Comparison of ENCODE assay signal across 8 cellular contexts in the genomic region with DNA sequence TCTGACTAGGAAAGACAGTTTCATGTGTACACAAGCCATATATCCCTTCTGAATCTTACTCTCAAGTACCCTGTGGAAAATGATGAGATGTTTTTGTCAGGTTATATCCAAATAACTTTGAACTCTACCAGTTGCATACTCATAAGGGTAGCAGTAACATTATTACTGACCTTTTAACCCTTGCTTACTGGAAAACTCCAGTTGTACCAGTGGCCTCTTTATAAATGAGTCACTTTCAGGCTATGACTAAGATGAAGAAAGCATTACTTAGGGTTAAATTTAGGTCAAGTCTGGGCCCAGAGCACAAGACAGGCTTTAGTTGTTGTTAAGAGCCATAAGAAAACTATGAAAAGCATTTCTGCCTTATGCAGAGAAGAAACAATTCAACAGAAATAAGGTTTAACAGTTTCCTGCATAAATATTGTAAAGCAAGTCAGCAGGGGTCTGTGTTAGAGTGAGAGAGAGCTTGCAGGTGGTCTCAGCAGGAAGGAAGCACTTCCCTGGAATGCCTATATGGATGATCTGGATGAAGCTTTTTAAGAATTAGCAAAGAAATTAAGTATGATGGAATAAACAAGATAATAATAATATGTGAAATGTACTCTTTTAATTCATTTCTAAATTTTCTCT.
DNase-seq lines count a peak whose midpoint lies in the region; ATAC-seq and TF ChIP-seq lines count a peak whose summit lies in the region.

No MANE protein-coding gene starts in this region.

- in situ Hi-C loops in GM13976 (cut with MboI; ENCODE audit: low sequenced_read_pairs, unreplicated experiment), result loop anchor here (5.0 to 10.0 kb wide), 3 partner anchors 128 to 350 kb away; a partner anchor contains a TSS

- H3K9me3 ChIP-seq in HUES48 (ENCODE audit: control insufficient read depth, insufficient read depth, low read length) (no peaks in the 10 kb centered on the region), trophoblast cell (ENCODE audit: insufficient read depth, low read depth, low read length) (no peaks in the 10 kb centered on the region), gastroesophageal sphincter (no peaks in the 10 kb centered on the region)

- H2BK12ac ChIP-seq in trophoblast cell (ENCODE audit: low read length), result no peak overlapping the region

- ATAC-seq in GM21723 (IDR thresholded peaks at IDR 0.05; ENCODE audit: unreplicated experiment) (peak; percentile 99), gastroesophageal sphincter (no peak)

- H3K27ac Mint-ChIP-seq in activated naive CD4-positive, alpha-beta T cell treated with anti-CD3 and anti-CD28 coated beads, Interleukin-2, amount 10 ng/mL, durations not matched to agents 7 days and 5 days, result peak overlapping the region; percentile 87

- peaks cover 48% of the 10 kb centered on the region for H3K4me1 Mint-ChIP-seq in activated naive CD4-positive, alpha-beta T cell treated with anti-CD3 and anti-CD28 coated beads, Interleukin-2, amount 10 ng/mL, durations not matched to agents 7 days and 5 days

- no peak overlapping the region for H4K12ac ChIP-seq in trophoblast cell (ENCODE audit: low read depth, low read length)

- 0 out of 2 replicates have a peak overlapping the region, but pooled peaks have one; percentile 5 for H3K4me3 ChIP-seq in HUES48 (ENCODE audit: low read depth, low read length)
- no peak overlapping the region for H3K4me3 ChIP-seq in trophoblast cell (ENCODE audit: low read depth, low read length)
- no peak overlapping the region for H3K4me3 ChIP-seq in gastroesophageal sphincter

- TF ChIP-seq EP300 in gastroesophageal sphincter (IDR thresholded peaks at IDR 0.05), result no peak

- peak overlapping the region; percentile 36 for H3K4me2 ChIP-seq in trophoblast cell (ENCODE audit: low read length)

- no peak overlapping the region for H3K4ac ChIP-seq in trophoblast cell (ENCODE audit: low read depth, low read length)

- H3K4me3 Mint-ChIP-seq in activated naive CD4-positive, alpha-beta T cell treated with anti-CD3 and anti-CD28 coated beads, Interleukin-2, amount 10 ng/mL, durations not matched to agents 7 days and 5 days, result peak overlapping the region; percentile 5

- H2AFZ ChIP-seq in trophoblast cell (ENCODE audit: insufficient read depth, low read length, poor library complexity), result no peak overlapping the region

- no peak overlapping the region for H2AK5ac ChIP-seq in trophoblast cell (ENCODE audit: low read length)

- H2BK5ac ChIP-seq in trophoblast cell (ENCODE audit: low read depth, low read length, poor library complexity), result no peak overlapping the region

- H3K4me1 ChIP-seq in HUES48 (ENCODE audit: control insufficient read depth, insufficient read depth, low read length) (peaks cover 29% of the 10 kb centered on the region), trophoblast cell (ENCODE audit: control insufficient read depth in 1 of 2, insufficient read depth in 2 of 2, low read length in 2 of 2) (no peaks in the 10 kb centered on the region), gastroesophageal sphincter (no peaks in the 10 kb centered on the region)

- peaks cover 6% of the 10 kb centered on the region for H3K27me3 Mint-ChIP-seq in activated naive CD4-positive, alpha-beta T cell treated with anti-CD3 and anti-CD28 coated beads, Interleukin-2, amount 10 ng/mL, durations not matched to agents 7 days and 5 days

- H3K9ac ChIP-seq in HUES48 (ENCODE audit: low read depth, low read length) (no peak overlapping the region), trophoblast cell (ENCODE audit: low read length) (no peak overlapping the region)

- no peak overlapping the region for H3K18ac ChIP-seq in trophoblast cell (ENCODE audit: low read length)

- TF ChIP-seq CTCF in GM13976 (IDR thresholded peaks at IDR 0.05; ENCODE audit: borderline replicate concordance, control extremely low read depth, extremely low read depth, insufficient read depth, missing control alignments), result no peak
- TF ChIP-seq CTCF in gastroesophageal sphincter (IDR thresholded peaks at IDR 0.05), result no peak

- peaks cover 5% of the 10 kb centered on the region for H3K9me3 Mint-ChIP-seq in activated naive CD4-positive, alpha-beta T cell treated with anti-CD3 and anti-CD28 coated beads, Interleukin-2, amount 10 ng/mL, durations not matched to agents 7 days and 5 days

- peaks cover 18% of the 10 kb centered on the region for H3K36me3 Mint-ChIP-seq in activated naive CD4-positive, alpha-beta T cell treated with anti-CD3 and anti-CD28 coated beads, Interleukin-2, amount 10 ng/mL, durations not matched to agents 7 days and 5 days

- H3K79me2 ChIP-seq in trophoblast cell (ENCODE audit: control insufficient read depth, insufficient read depth, low read length, poor library complexity), result no peaks in the 10 kb centered on the region

- H3K27ac ChIP-seq in HUES48 (ENCODE audit: low read depth, low read length) (peak overlapping the region; percentile 54), trophoblast cell (ENCODE audit: low read depth, low read length) (no peak overlapping the region), gastroesophageal sphincter (no peak overlapping the region)

- H3K36me3 ChIP-seq in HUES48 (ENCODE audit: control insufficient read depth, insufficient read depth, low read length) (no peaks in the 10 kb centered on the region), trophoblast cell (ENCODE audit: control insufficient read depth in 1 of 2, insufficient read depth in 2 of 2, low read length in 2 of 2) (no peaks in the 10 kb centered on the region), gastroesophageal sphincter (no peaks in the 10 kb centered on the region)

- no peak overlapping the region for H4K8ac ChIP-seq in trophoblast cell (ENCODE audit: low read depth, low read length)

- H3K23ac ChIP-seq in trophoblast cell (ENCODE audit: low read length), result no peak overlapping the region

- H2BK120ac ChIP-seq in trophoblast cell (ENCODE audit: insufficient read depth, low read length, poor library complexity), result no peak overlapping the region

- no peak for TF ChIP-seq POLR2A in gastroesophageal sphincter (IDR thresholded peaks at IDR 0.05)

- H4K91ac ChIP-seq in trophoblast cell (ENCODE audit: low read depth, low read length), result no peak overlapping the region

- no peaks in the 10 kb centered on the region for H3K27me3 ChIP-seq in HUES48 (ENCODE audit: control insufficient read depth, insufficient read depth, low read length)
- no peaks in the 10 kb centered on the region for H3K27me3 ChIP-seq in trophoblast cell (ENCODE audit: insufficient read depth, low read length)
- H3K27me3 ChIP-seq in gastroesophageal sphincter, result no peaks in the 10 kb centered on the region

- H3K14ac ChIP-seq in trophoblast cell (ENCODE audit: low read length), result no peak overlapping the region

- no peaks in the 10 kb centered on the region for H3K79me1 ChIP-seq in trophoblast cell (ENCODE audit: low read length)

- CTCF ChIA-PET in activated naive CD4-positive, alpha-beta T cell treated with anti-CD3 and anti-CD28 coated beads, Interleukin-2, amount 10 ng/mL, durations not matched to agents 7 days and 5 days (lab: Charles Lee), result interaction anchor here (0.7 to 4.4 kb wide), 9 partner anchors 9 to 360 kb away, joined by 3 to 105 read pairs (median 8); a partner anchor contains a TSS

- peak; percentile 59 for DNase-seq in GM13976 (ENCODE audit: low spot score)
- peak; percentile 37 for DNase-seq in activated naive CD4-positive, alpha-beta T cell treated with anti-CD3 and anti-CD28 coated beads, Interleukin-2, amount 10 ng/mL, durations not matched to agents 7 days and 5 days
- DNase-seq in trophoblast cell, result peak in 1 of 2 donors; percentile 48
- no peak for DNase-seq in nucleus accumbens (lab: John Stamatoyannopoulos, UW)
- DNase-seq in activated effector memory CD4-positive, alpha-beta T cell treated with Interleukin-2 at 50 U/mL for 16 hours, result no peak

Comparison
In these comparisons a context has a peak if more than half of its experiments do, and no peak if none do; other contexts are left out.
1. DNase-seq: peak in GM13976 (single experiment) and activated naive CD4-positive, alpha-beta T cell treated with anti-CD3 and anti-CD28 coated beads, Interleukin-2, amount 10 ng/mL, durations not matched to agents 7 days and 5 days (single experiment); none in nucleus accumbens (0 of 56) and activated effector memory CD4-positive, alpha-beta T cell treated with Interleukin-2 at 50 U/mL for 16 hours (single experiment).